In genomic region chr19:18225355-18225701, GRCh38 we compare ENCODE assay signal across 13 cellular contexts. TPM values are rescaled to one million over a fixed set of nuclear protein-coding genes. Genes with fewer than 3 reads are reported as not detected.
DNase-seq lines count a peak whose midpoint lies in the region; ATAC-seq lines count a peak whose summit lies in the region.
"Had no signal": no experiment of that assay in that cellular context is flagged by ENCODE, and none has a peak within 500 bp of the region (broad histone marks: within the 10 kb centered on the region; RNA-seq: fewer than 3 reads in every experiment).

No MANE protein-coding gene starts in this region.

- ATAC-seq in activated naive CD8-positive, alpha-beta T cell treated with anti-CD3 and anti-CD28 coated beads, Interleukin-2, amount 10 ng/mL, durations not matched to agents 7 days and 5 days (ENCODE audit: low read depth): no peak
- no peak for ATAC-seq in activated CD8-positive, alpha-beta memory T cell treated with anti-CD3 and anti-CD28 coated beads, Interleukin-2, amount 10 ng/mL, durations not matched to agents 7 days and 5 days

- no peaks in the 10 kb centered on the region for H3K36me3 Mint-ChIP-seq in activated T-cell treated with anti-CD3 and anti-CD28 coated beads, Interleukin-2, amount 50 U/mL, for 24 hours (ENCODE audit: low read depth)
- no peaks in the 10 kb centered on the region for H3K36me3 Mint-ChIP-seq in activated naive CD8-positive, alpha-beta T cell treated with anti-CD3 and anti-CD28 coated beads, Interleukin-2, amount 10 ng/mL, durations not matched to agents 7 days and 5 days
- peaks cover 2% of the 10 kb centered on the region for H3K36me3 Mint-ChIP-seq in activated CD8-positive, alpha-beta memory T cell treated with anti-CD3 and anti-CD28 coated beads, Interleukin-2, amount 10 ng/mL, durations not matched to agents 7 days and 5 days

- H3K9me3 Mint-ChIP-seq in activated T-cell treated with anti-CD3 and anti-CD28 coated beads, Interleukin-2, amount 50 U/mL, for 24 hours: no peaks in the 10 kb centered on the region
- H3K9me3 Mint-ChIP-seq in activated naive CD8-positive, alpha-beta T cell treated with anti-CD3 and anti-CD28 coated beads, Interleukin-2, amount 10 ng/mL, durations not matched to agents 7 days and 5 days: no peaks in the 10 kb centered on the region
- no peaks in the 10 kb centered on the region for H3K9me3 Mint-ChIP-seq in activated CD8-positive, alpha-beta memory T cell treated with anti-CD3 and anti-CD28 coated beads, Interleukin-2, amount 10 ng/mL, durations not matched to agents 7 days and 5 days (ENCODE audit: low read depth)
- H3K9me3 Mint-ChIP-seq: HFFc6; stimulated activated naive CD8-positive, alpha-beta T cell treated with anti-CD3 and anti-CD28 coated beads, Interleukin-15, Interleukin-2, amounts not matched to agents 100 ng/mL and 50 ng/mL, for 24 hours had no signal

- no peak overlapping the region for H3K27ac ChIP-seq in subcutaneous abdominal adipose tissue (ENCODE audit: low read depth, low read length)

- H3K4me1 Mint-ChIP-seq in activated T-cell treated with anti-CD3 and anti-CD28 coated beads, Interleukin-2, amount 50 U/mL, for 24 hours (ENCODE audit: low read depth): peaks cover 23% of the 10 kb centered on the region
- H3K4me1 Mint-ChIP-seq in activated naive CD8-positive, alpha-beta T cell treated with anti-CD3 and anti-CD28 coated beads, Interleukin-2, amount 10 ng/mL, durations not matched to agents 7 days and 5 days: peaks cover 13% of the 10 kb centered on the region
- H3K4me1 Mint-ChIP-seq in activated CD8-positive, alpha-beta memory T cell treated with anti-CD3 and anti-CD28 coated beads, Interleukin-2, amount 10 ng/mL, durations not matched to agents 7 days and 5 days: peaks cover 15% of the 10 kb centered on the region

- peaks cover 74% of the 10 kb centered on the region for H3K27me3 Mint-ChIP-seq in activated T-cell treated with anti-CD3 and anti-CD28 coated beads, Interleukin-2, amount 50 U/mL, for 24 hours
- peaks cover 60% of the 10 kb centered on the region for H3K27me3 Mint-ChIP-seq in activated naive CD8-positive, alpha-beta T cell treated with anti-CD3 and anti-CD28 coated beads, Interleukin-2, amount 10 ng/mL, durations not matched to agents 7 days and 5 days
- H3K27me3 Mint-ChIP-seq in activated CD8-positive, alpha-beta memory T cell treated with anti-CD3 and anti-CD28 coated beads, Interleukin-2, amount 10 ng/mL, durations not matched to agents 7 days and 5 days: peaks cover 69% of the 10 kb centered on the region

- H3K4me3 ChIP-seq in subcutaneous abdominal adipose tissue (ENCODE audit: low read depth in 1 of 5, low read length in 5 of 5): peak overlapping the region in 1 of 5 donors; percentile 14

- no peaks in the 10 kb centered on the region for H3K36me3 ChIP-seq in subcutaneous abdominal adipose tissue (ENCODE audit: control insufficient read depth in 5 of 5, insufficient read depth in 5 of 5, low read length in 5 of 5)

- H3K9me3 ChIP-seq in subcutaneous abdominal adipose tissue (ENCODE audit: control insufficient read depth in 5 of 5, low read length in 5 of 5): no peaks in the 10 kb centered on the region

- no peak for DNase-seq in activated T-cell treated with anti-CD3 and anti-CD28 coated beads, Interleukin-2, amount 50 U/mL, for 24 hours
- DNase-seq in activated T-cell treated with anti-CD3 and anti-CD28 coated beads for 4 hours (no peak), iris pigment epithelial cell (ENCODE audit: low read depth) (peak; percentile 5), retina (no peak), superior temporal gyrus (ENCODE audit: extremely low spot score) (no peak)
- no peak for DNase-seq in activated naive CD8-positive, alpha-beta T cell treated with anti-CD3 and anti-CD28 coated beads, Interleukin-2, amount 10 ng/mL, durations not matched to agents 7 days and 5 days
- DNase-seq in activated CD8-positive, alpha-beta memory T cell treated with anti-CD3 and anti-CD28 coated beads, Interleukin-2, amount 10 ng/mL, durations not matched to agents 7 days and 5 days: no peak
- DNase-seq: GDM1, HFFc6, NCI-H1436 treated with DMSO at 0.1 percent for 48 hours, small intestine had no signal

- H3K4me1 ChIP-seq in subcutaneous abdominal adipose tissue (ENCODE audit: control insufficient read depth in 5 of 5, insufficient read depth in 5 of 5, low read length in 5 of 5): peaks cover 0 to 24% (median 22%) of the 10 kb centered on the region in 5 donors

- no peak overlapping the region for H3K27ac Mint-ChIP-seq in activated T-cell treated with anti-CD3 and anti-CD28 coated beads, Interleukin-2, amount 50 U/mL, for 24 hours
- H3K27ac Mint-ChIP-seq in activated naive CD8-positive, alpha-beta T cell treated with anti-CD3 and anti-CD28 coated beads, Interleukin-2, amount 10 ng/mL, durations not matched to agents 7 days and 5 days: no peak overlapping the region
- no peak overlapping the region for H3K27ac Mint-ChIP-seq in activated CD8-positive, alpha-beta memory T cell treated with anti-CD3 and anti-CD28 coated beads, Interleukin-2, amount 10 ng/mL, durations not matched to agents 7 days and 5 days

- peak overlapping the region; percentile 74 for H3K4me3 Mint-ChIP-seq in activated T-cell treated with anti-CD3 and anti-CD28 coated beads, Interleukin-2, amount 50 U/mL, for 24 hours
- peak overlapping the region; percentile 89 for H3K4me3 Mint-ChIP-seq in activated naive CD8-positive, alpha-beta T cell treated with anti-CD3 and anti-CD28 coated beads, Interleukin-2, amount 10 ng/mL, durations not matched to agents 7 days and 5 days
- no peak overlapping the region for H3K4me3 Mint-ChIP-seq in activated CD8-positive, alpha-beta memory T cell treated with anti-CD3 and anti-CD28 coated beads, Interleukin-2, amount 10 ng/mL, durations not matched to agents 7 days and 5 days

- H3K9ac ChIP-seq in subcutaneous abdominal adipose tissue (ENCODE audit: low read length in 5 of 5): peak overlapping the region in 3 of 5 donors; percentile 46 to 77 (median 72)

- peaks cover 26 to 51% (median 40%) of the 10 kb centered on the region in 5 donors for H3K27me3 ChIP-seq in subcutaneous abdominal adipose tissue (ENCODE audit: control insufficient read depth in 5 of 5, insufficient read depth in 4 of 5, low read length in 5 of 5)

- POLR2A ChIA-PET in activated naive CD8-positive, alpha-beta T cell treated with anti-CD3 and anti-CD28 coated beads, Interleukin-2, amount 10 ng/mL, durations not matched to agents 7 days and 5 days (lab: Charles Lee): no interaction called here

- CTCF ChIA-PET in activated CD8-positive, alpha-beta memory T cell treated with anti-CD3 and anti-CD28 coated beads, Interleukin-2, amount 10 ng/mL, durations not matched to agents 7 days and 5 days (lab: Charles Lee): interaction anchor here (1.6 kb wide), 1 partner anchor 27 kb away, joined by 5 read pairs; no protein-coding TSS in a partner anchor

RNA-seq across cellular contexts. Expression of gene PDE4C, which starts 0.9 kb away (rescaled TPM):
- under 1 TPM in 1 of 2 experiments, not detected in 1; 0.65 TPM for total RNA-seq in activated naive CD8-positive, alpha-beta T cell treated with anti-CD3 and anti-CD28 coated beads, Interleukin-2, amount 10 ng/mL, durations not matched to agents 7 days and 5 days
- total RNA-seq in activated CD8-positive, alpha-beta memory T cell treated with anti-CD3 and anti-CD28 coated beads, Interleukin-2, amount 10 ng/mL, durations not matched to agents 7 days and 5 days: under 1 TPM; 0.14 to 0.23 TPM

RNA-seq across cellular contexts. Expression of gene RAB3A, which starts 21.5 kb away (rescaled TPM):
- 1 to 10 TPM; 3.0 to 6.1 TPM for total RNA-seq in activated naive CD8-positive, alpha-beta T cell treated with anti-CD3 and anti-CD28 coated beads, Interleukin-2, amount 10 ng/mL, durations not matched to agents 7 days and 5 days
- total RNA-seq in activated CD8-positive, alpha-beta memory T cell treated with anti-CD3 and anti-CD28 coated beads, Interleukin-2, amount 10 ng/mL, durations not matched to agents 7 days and 5 days: 1 to 10 TPM; 3.5 to 3.7 TPM

RNA-seq across cellular contexts. Expression of gene MPV17L2, which starts 32.3 kb away (rescaled TPM):
- 1 to 10 TPM; 5.8 to 6.5 TPM for total RNA-seq in activated naive CD8-positive, alpha-beta T cell treated with anti-CD3 and anti-CD28 coated beads, Interleukin-2, amount 10 ng/mL, durations not matched to agents 7 days and 5 days
- 10 to 100 TPM in 1 of 2 experiments, 1 to 10 TPM in 1; 8.2 to 12.9 TPM for total RNA-seq in activated CD8-positive, alpha-beta memory T cell treated with anti-CD3 and anti-CD28 coated beads, Interleukin-2, amount 10 ng/mL, durations not matched to agents 7 days and 5 days

RNA-seq across cellular contexts. Expression of gene IQCN, which starts 48.9 kb away (rescaled TPM):
- total RNA-seq in activated naive CD8-positive, alpha-beta T cell treated with anti-CD3 and anti-CD28 coated beads, Interleukin-2, amount 10 ng/mL, durations not matched to agents 7 days and 5 days: 1 to 10 TPM; 5.0 to 5.2 TPM
- total RNA-seq in activated CD8-positive, alpha-beta memory T cell treated with anti-CD3 and anti-CD28 coated beads, Interleukin-2, amount 10 ng/mL, durations not matched to agents 7 days and 5 days: 1 to 10 TPM; 2.2 to 3.1 TPM

RNA-seq across cellular contexts. Expression of gene IFI30, which starts 51.7 kb away (rescaled TPM):
- 10 to 100 TPM; 78.8 to 80.8 TPM for total RNA-seq in activated naive CD8-positive, alpha-beta T cell treated with anti-CD3 and anti-CD28 coated beads, Interleukin-2, amount 10 ng/mL, durations not matched to agents 7 days and 5 days
- 10 to 100 TPM; 57.1 to 66.2 TPM for total RNA-seq in activated CD8-positive, alpha-beta memory T cell treated with anti-CD3 and anti-CD28 coated beads, Interleukin-2, amount 10 ng/mL, durations not matched to agents 7 days and 5 days
